In genomic region chr19:40797963-40798222, GRCh38 we compare ENCODE assay signal across 8 cellular contexts. TPM values are rescaled to one million over a fixed set of nuclear protein-coding genes. Genes with fewer than 3 reads are reported as not detected.
A peak's percentile ranks its signal among the peaks of the same experiment; 100 is the strongest.
DNase-seq lines count a peak whose midpoint lies in the region; ATAC-seq, FAIRE-seq and TF ChIP-seq lines count a peak whose summit lies in the region.

No MANE protein-coding gene starts in this region.

- H3K27ac ChIP-seq in astrocyte (ENCODE audit: low read depth, low read length) (peak overlapping the region; percentile 67), lung (ENCODE audit: low read depth in 1 of 2, low read length in 1 of 2) (peak overlapping the region; percentile 78 to 83), tibial nerve (peak overlapping the region; percentile 84 to 97 (median 92))

- H3K4me2 ChIP-seq in astrocyte (ENCODE audit: low read length): peak overlapping the region; percentile 83

- no peaks in the 10 kb centered on the region for H3K36me3 ChIP-seq in astrocyte (ENCODE audit: insufficient read depth, low read length)
- H3K36me3 ChIP-seq in lung (ENCODE audit: control insufficient read depth in 2 of 2, insufficient read depth in 2 of 2, low read length in 2 of 2): peaks cover 0 to 15% of the 10 kb centered on the region in 2 donors
- peaks cover 0 to 37% (median 0%) of the 10 kb centered on the region in 3 donors for H3K36me3 ChIP-seq in tibial nerve

- no peak for ATAC-seq in activated T-cell treated with anti-CD3 and anti-CD28 coated beads, Interleukin-2, amount 50 U/mL, for 4 hours
- ATAC-seq in lung (ENCODE audit: insufficient read depth, low FRiP score) (no peak), HG03135 (IDR thresholded peaks at IDR 0.05; ENCODE audit: unreplicated experiment) (no peak)

- no peaks in the 10 kb centered on the region for H3K27me3 Mint-ChIP-seq in activated T-cell treated with anti-CD3 and anti-CD28 coated beads, Interleukin-2, amount 50 U/mL, for 4 hours (ENCODE audit: low read depth)
- H3K27me3 Mint-ChIP-seq in astrocyte (ENCODE audit: low read depth, unreplicated experiment): no peaks in the 10 kb centered on the region

- WGBS in lung, 2 donors: 50 to 53% methylated on average over 4 of the region's 4 CpGs
- 58 to 59% methylated on average over 4 of the region's 4 CpGs for WGBS in tibial nerve, 2 donors

- peaks cover 29% of the 10 kb centered on the region for H3K4me1 ChIP-seq in astrocyte (ENCODE audit: insufficient read depth, low read length)
- peaks cover 14 to 29% of the 10 kb centered on the region in 2 donors for H3K4me1 ChIP-seq in lung (ENCODE audit: control insufficient read depth in 2 of 2, insufficient read depth in 2 of 2, low read length in 2 of 2)
- H3K4me1 ChIP-seq in tibial nerve: peaks cover 0 to 44% (median 29%) of the 10 kb centered on the region in 4 donors

- H4K20me1 ChIP-seq in astrocyte (ENCODE audit: insufficient read depth, low read length): peaks cover 33% of the 10 kb centered on the region

- TF ChIP-seq CTCF in astrocyte (IDR thresholded peaks at IDR 0.05; ENCODE audit: insufficient read depth, low read depth, low read length) (no peak), lung (IDR thresholded peaks at IDR 0.05; ENCODE audit: control extremely low read depth, extremely low read depth) (no peak), tibial nerve (IDR thresholded peaks at IDR 0.05) (no peak)

- H3K79me2 ChIP-seq in astrocyte (ENCODE audit: insufficient read depth, low read length): peaks cover 36% of the 10 kb centered on the region

- H3K4me3 ChIP-seq in astrocyte (ENCODE audit: insufficient read depth, low read depth, low read length) (peak overlapping the region; percentile 70), lung (no peak overlapping the region), tibial nerve (peak overlapping the region; percentile 54 to 99 (median 75))

- peak overlapping the region; percentile 73 for H3K9ac ChIP-seq in astrocyte (ENCODE audit: low read length)

- no peak for DNase-seq in activated T-cell treated with anti-CD3 and anti-CD28 coated beads, Interleukin-2, amount 50 U/mL, for 4 hours
- DNase-seq in activated T-cell treated with anti-CD3 and anti-CD28 coated beads for 4 hours (no peak), astrocyte (ENCODE audit: low read depth) (no peak), lung (ENCODE audit: low spot score) (no peak), tibial nerve (ENCODE audit: low spot score in 2 of 2) (no peak), UCSD-AML1 (lab: John Stamatoyannopoulos, UW; ENCODE audit: unreplicated experiment) (no peak)
- no peak for DNase-seq in activated effector memory CD4-positive, alpha-beta T cell treated with anti-CD3 and anti-CD28 coated beads, Interleukin-2, amount 50 U/mL, for 16 hours

- peaks cover 48% of the 10 kb centered on the region for H3K4me1 Mint-ChIP-seq in activated T-cell treated with anti-CD3 and anti-CD28 coated beads, Interleukin-2, amount 50 U/mL, for 4 hours (ENCODE audit: low read depth)
- H3K4me1 Mint-ChIP-seq in astrocyte (ENCODE audit: low read depth, unreplicated experiment): peaks cover 20% of the 10 kb centered on the region

- no peak for FAIRE-seq in astrocyte (lab: Jason Lieb, UNC)

- H3K27me3 ChIP-seq in astrocyte (ENCODE audit: insufficient read depth, low read length): no peaks in the 10 kb centered on the region
- no peaks in the 10 kb centered on the region for H3K27me3 ChIP-seq in lung (ENCODE audit: control insufficient read depth, insufficient read depth)
- no peaks in the 10 kb centered on the region for H3K27me3 ChIP-seq in tibial nerve

- TF ChIP-seq POLR2A in tibial nerve (IDR thresholded peaks at IDR 0.05): no peak

- H3K4me3 Mint-ChIP-seq in activated T-cell treated with anti-CD3 and anti-CD28 coated beads, Interleukin-2, amount 50 U/mL, for 4 hours: peak overlapping the region; percentile 86
- H3K4me3 Mint-ChIP-seq in astrocyte (ENCODE audit: unreplicated experiment): peak overlapping the region; percentile 89

- no peaks in the 10 kb centered on the region for H3K9me3 Mint-ChIP-seq in activated T-cell treated with anti-CD3 and anti-CD28 coated beads, Interleukin-2, amount 50 U/mL, for 4 hours
- H3K9me3 Mint-ChIP-seq in astrocyte (ENCODE audit: unreplicated experiment): no peaks in the 10 kb centered on the region

- peak overlapping the region; percentile 95 for H3K27ac Mint-ChIP-seq in astrocyte (ENCODE audit: unreplicated experiment)

- TF ChIP-seq EP300 in tibial nerve (IDR thresholded peaks at IDR 0.05): no peak

- peak overlapping the region; percentile 87 for H2AFZ ChIP-seq in astrocyte (ENCODE audit: low read depth, low read length)

- peaks cover 12% of the 10 kb centered on the region for H3K36me3 Mint-ChIP-seq in activated T-cell treated with anti-CD3 and anti-CD28 coated beads, Interleukin-2, amount 50 U/mL, for 4 hours (ENCODE audit: insufficient read depth)
- H3K36me3 Mint-ChIP-seq in astrocyte (ENCODE audit: low read depth, unreplicated experiment): no peaks in the 10 kb centered on the region

- H3K9me3 ChIP-seq in astrocyte (ENCODE audit: insufficient read depth, low read depth, low read length) (no peaks in the 10 kb centered on the region), lung (ENCODE audit: control insufficient read depth in 2 of 2, insufficient read depth in 1 of 2, low read length in 1 of 2) (no peaks in the 10 kb centered on the region), tibial nerve (no peaks in the 10 kb centered on the region)

RNA-seq across cellular contexts. Expression of gene EGLN2, which starts 1.1 kb away (rescaled TPM):
- total RNA-seq in activated T-cell treated with anti-CD3 and anti-CD28 coated beads, Interleukin-2, amount 50 U/mL, for 4 hours: 10 to 100 TPM; 86.3 to 95.4 (median 89.4) TPM
- 82.1 and 84.6 TPM in 2 replicates for total RNA-seq in astrocyte
- total RNA-seq in lung: 100 to 1,000 TPM; 130 to 157 TPM
- polyA plus RNA-seq in lung: 100 to 1,000 TPM; 132 to 133 TPM
- total RNA-seq in tibial nerve: 100 to 1,000 TPM in 3 of 4 donors, 10 to 100 TPM in 1; 93.5 to 134 (median 120) TPM

RNA-seq across cellular contexts. Expression of gene RAB4B, which starts 19.8 kb away (rescaled TPM):
- 10 to 100 TPM; 26.6 to 34.9 (median 30.0) TPM for total RNA-seq in activated T-cell treated with anti-CD3 and anti-CD28 coated beads, Interleukin-2, amount 50 U/mL, for 4 hours
- total RNA-seq in astrocyte (18.8 and 21.0 TPM in 2 replicates), lung (10 to 100 TPM; 11.5 to 73.0 TPM), tibial nerve (10 to 100 TPM; 38.3 to 66.6 (median 52.0) TPM)
- 10 to 100 TPM; 78.6 to 90.9 TPM for polyA plus RNA-seq in lung

RNA-seq across cellular contexts. Expression of gene MIA, which starts 22.6 kb away (rescaled TPM):
- under 1 TPM in 1 of 3 donors, not detected in 2; 0.87 TPM for total RNA-seq in activated T-cell treated with anti-CD3 and anti-CD28 coated beads, Interleukin-2, amount 50 U/mL, for 4 hours
- total RNA-seq in astrocyte (2.5 TPM in 2 replicates), lung (1 to 10 TPM in 1 of 2 donors, not detected in 1; 3.2 TPM), tibial nerve (100 to 1,000 TPM; 127 to 322 (median 209) TPM)
- polyA plus RNA-seq in lung: 1 to 10 TPM in 1 of 2 donors, under 1 TPM in 1; 0.75 to 4.6 TPM

RNA-seq across cellular contexts. Expression of gene SNRPA, which starts 46.9 kb away (rescaled TPM):
- total RNA-seq in activated T-cell treated with anti-CD3 and anti-CD28 coated beads, Interleukin-2, amount 50 U/mL, for 4 hours: 100 to 1,000 TPM; 213 to 234 (median 219) TPM
- total RNA-seq in astrocyte (60.0 and 67.0 TPM in 2 replicates), lung (10 to 100 TPM; 47.4 to 77.4 TPM), tibial nerve (10 to 100 TPM; 52.8 to 92.7 (median 70.9) TPM)
- polyA plus RNA-seq in lung: 10 to 100 TPM; 44.5 to 69.9 TPM

RNA-seq across cellular contexts. Expression of gene ACTMAP, which starts 47.6 kb away (rescaled TPM):
- 10 to 100 TPM in 1 of 3 donors, 1 to 10 TPM in 2; 7.4 to 11.4 (median 7.7) TPM for total RNA-seq in activated T-cell treated with anti-CD3 and anti-CD28 coated beads, Interleukin-2, amount 50 U/mL, for 4 hours
- total RNA-seq in astrocyte (9.6 and 10.1 TPM in 2 replicates), lung (10 to 100 TPM in 1 of 2 donors, 1 to 10 TPM in 1; 5.3 to 23.7 TPM), tibial nerve (1 to 10 TPM; 2.5 to 7.1 (median 4.3) TPM)
- polyA plus RNA-seq in lung: 10 to 100 TPM in 1 of 2 donors, 1 to 10 TPM in 1; 6.8 to 27.7 TPM

Comparison
In these comparisons a context has a peak if more than half of its experiments do, and no peak if none do; other contexts are left out.
1. RNA of gene MIA, which starts 22.6 kb away (total RNA-seq): 127 to 322 TPM in tibial nerve; 3.2 TPM in lung, 2.5 TPM in astrocyte and 0.87 TPM in activated T-cell treated with anti-CD3 and anti-CD28 coated beads, Interleukin-2, amount 50 U/mL, for 4 hours; every median in the first group is over 10 times any median in the second.
2. Peak in every context shown above with its lines, with median percentiles within 50 percentile points of each other: H3K27ac ChIP-seq.